8 cellular contexts compared by ENCODE assay signal in the genomic region with DNA sequence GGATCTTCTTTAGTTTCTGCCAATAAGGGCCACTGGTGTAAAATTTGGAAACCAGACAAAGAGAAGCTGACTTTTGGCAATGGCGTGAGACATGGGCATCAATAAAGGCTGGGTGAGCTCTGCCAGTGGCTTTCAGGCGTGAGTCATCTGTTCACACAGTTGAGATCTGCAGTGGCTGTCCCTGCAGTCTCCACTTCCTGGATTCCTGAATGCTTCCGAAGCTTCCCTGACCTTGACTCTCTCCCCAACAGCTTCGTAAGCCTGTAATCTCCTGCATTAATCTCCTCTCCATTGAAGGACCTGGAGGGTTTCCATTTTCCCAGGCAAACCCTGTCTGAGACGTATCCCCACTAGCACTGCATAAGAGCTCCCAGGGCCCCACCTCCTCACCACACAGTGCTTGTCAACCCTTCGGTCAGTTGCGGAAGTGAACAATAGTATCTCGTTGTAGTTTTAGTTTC.
DNase-seq lines count a peak whose midpoint lies in the region; ATAC-seq and TF ChIP-seq lines count a peak whose summit lies in the region.

No MANE protein-coding gene starts in this region.

- H3K27ac ChIP-seq in right lobe of liver: no peak overlapping the region

- intact Hi-C loops in activated CD8-positive, alpha-beta T cell treated with anti-CD3 and anti-CD28 coated beads for 36 hours (cut with micrococcal nuclease): no loop called here
- intact Hi-C loops in right lobe of liver (cut with DNase I): no loop called here

- H3K4me3 Mint-ChIP-seq in activated CD8-positive, alpha-beta T cell treated with anti-CD3 and anti-CD28 coated beads for 36 hours: no peak overlapping the region

- no peaks in the 10 kb centered on the region for H3K4me1 ChIP-seq in right lobe of liver

- 61% methylated on average over 8 of the region's 8 CpGs for WGBS in right lobe of liver (ENCODE audit: insufficient coverage, low coverage, low lambda C conversion rate, missing lambda C conversion rate)

- TF ChIP-seq CTCF in BJ (IDR thresholded peaks at IDR 0.05; ENCODE audit: insufficient read depth, low read depth, low read length) (no peak), right lobe of liver (IDR thresholded peaks at IDR 0.05) (no peak)
- no peak for TF ChIP-seq CTCF in activated CD8-positive, alpha-beta T cell treated with anti-CD3 and anti-CD28 coated beads for 36 hours (IDR thresholded peaks at IDR 0.05)

- no peak overlapping the region for H3K27ac Mint-ChIP-seq in activated CD8-positive, alpha-beta T cell treated with anti-CD3 and anti-CD28 coated beads for 36 hours

- H3K36me3 Mint-ChIP-seq in activated CD8-positive, alpha-beta T cell treated with anti-CD3 and anti-CD28 coated beads for 36 hours (ENCODE audit: low read depth): no peaks in the 10 kb centered on the region

- H3K36me3 ChIP-seq in BJ (ENCODE audit: control insufficient read depth, insufficient read depth, low read length) (no peaks in the 10 kb centered on the region), right lobe of liver (no peaks in the 10 kb centered on the region)

- DNase-seq in BJ (ENCODE audit: low read depth): peak; percentile 32
- DNase-seq in LHCN-M2 (ENCODE audit: low read depth): peak; percentile 99
- peak; percentile 16 for DNase-seq in activated CD8-positive, alpha-beta T cell treated with anti-CD3 and anti-CD28 coated beads for 36 hours
- no peak for DNase-seq in right lobe of liver
- no peak for DNase-seq in NCI-H2171 (lab: John Stamatoyannopoulos, UW)
- DNase-seq in activated naive CD4-positive, alpha-beta T cell treated with Interleukin-2 at 50 U/mL for 16 hours: no peak
- DNase-seq in erythroblast (lab: John Stamatoyannopoulos, UW): no peak

- peaks cover 1% of the 10 kb centered on the region for H3K9me3 Mint-ChIP-seq in activated CD8-positive, alpha-beta T cell treated with anti-CD3 and anti-CD28 coated beads for 36 hours

- H3K27me3 Mint-ChIP-seq in activated CD8-positive, alpha-beta T cell treated with anti-CD3 and anti-CD28 coated beads for 36 hours: peaks cover 3% of the 10 kb centered on the region

- H3K4me1 Mint-ChIP-seq in activated CD8-positive, alpha-beta T cell treated with anti-CD3 and anti-CD28 coated beads for 36 hours (ENCODE audit: low read depth): no peaks in the 10 kb centered on the region

- no peaks in the 10 kb centered on the region for H3K9me3 ChIP-seq in right lobe of liver

- H3K4me3 ChIP-seq in BJ (ENCODE audit: low read depth, low read length): no peak overlapping the region
- H3K4me3 ChIP-seq in right lobe of liver: no peak overlapping the region

- TF ChIP-seq POLR2A in right lobe of liver (IDR thresholded peaks at IDR 0.05): no peak
- TF ChIP-seq POLR2A in erythroblast (IDR thresholded peaks at IDR 0.05; ENCODE audit: low read length): no peak

- no peaks in the 10 kb centered on the region; the same call in 1 of the 2 replicates for H3K27me3 ChIP-seq in BJ (ENCODE audit: control insufficient read depth, insufficient read depth, low read length)
- H3K27me3 ChIP-seq in right lobe of liver: no peaks in the 10 kb centered on the region

- POLR2A ChIA-PET in BJ (lab: Charles Lee): no interaction called here
- POLR2A ChIA-PET in activated CD8-positive, alpha-beta T cell treated with anti-CD3 and anti-CD28 coated beads for 36 hours (lab: Charles Lee): no interaction called here

- no peak for ATAC-seq in activated CD8-positive, alpha-beta T cell treated with anti-CD3 and anti-CD28 coated beads for 36 hours
- ATAC-seq in right lobe of liver (peak in 3 of 4 donors; percentile 39 to 55 (median 50)), HG03025 (IDR thresholded peaks at IDR 0.05; ENCODE audit: low FRiP score, unreplicated experiment) (no peak)

- CTCF ChIA-PET in BJ (lab: Yijun Ruan, JAX): no interaction called here
- CTCF ChIA-PET in activated CD8-positive, alpha-beta T cell treated with anti-CD3 and anti-CD28 coated beads for 36 hours (lab: Charles Lee): no interaction called here

Comparison
In these comparisons a context has a peak if more than half of its experiments do, and no peak if none do; other contexts are left out.
1. DNase-seq: peak in BJ (single experiment), LHCN-M2 (single experiment) and activated CD8-positive, alpha-beta T cell treated with anti-CD3 and anti-CD28 coated beads for 36 hours (single experiment); none in right lobe of liver (0 of 3), NCI-H2171 (single experiment), activated naive CD4-positive, alpha-beta T cell treated with Interleukin-2 at 50 U/mL for 16 hours (single experiment) and erythroblast (0 of 2).
2. ATAC-seq: peak in right lobe of liver (3 of 4); none in activated CD8-positive, alpha-beta T cell treated with anti-CD3 and anti-CD28 coated beads for 36 hours (single experiment) and HG03025 (single experiment).